ENCODE assay signal across 8 cellular contexts in genomic region chr12:57461904-57462306, GRCh38. TPM values are rescaled to one million over a fixed set of nuclear protein-coding genes. Genes with fewer than 3 reads are reported as not detected.
DNase-seq lines count a peak whose midpoint lies in the region; ATAC-seq, FAIRE-seq and TF ChIP-seq lines count a peak whose summit lies in the region.

No MANE protein-coding gene starts in this region.

- no peak for DNase-seq in activated T-cell treated with anti-CD3 and anti-CD28 coated beads, Interleukin-2, amount 50 U/mL, for 4 hours
- no peak for DNase-seq in activated T-cell treated with anti-CD3 and anti-CD28 coated beads, Interleukin-2, amount 50 U/mL, for 1 hour
- DNase-seq in activated naive CD4-positive, alpha-beta T cell treated with anti-CD3 and anti-CD28 coated beads, Interleukin-2, amount 50 U/mL, for 72 hours (ENCODE audit: low spot score in 2 of 2): peak in 1 of 2 donors; percentile 24
- peak; percentile 21 for DNase-seq in iris pigment epithelial cell (ENCODE audit: low read depth)
- DNase-seq in H54 (ENCODE audit: insufficient read length, low spot score): no peak
- no peak for DNase-seq in COLO829 (ENCODE audit: low spot score)

- peaks cover 10% of the 10 kb centered on the region for H3K27me3 Mint-ChIP-seq in activated T-cell treated with anti-CD3 and anti-CD28 coated beads, Interleukin-2, amount 50 U/mL, for 4 hours (ENCODE audit: low read depth)

- peak overlapping the region; percentile 84 for H3K4me3 Mint-ChIP-seq in activated T-cell treated with anti-CD3 and anti-CD28 coated beads, Interleukin-2, amount 50 U/mL, for 4 hours

- H3K9ac ChIP-seq in stomach smooth muscle (ENCODE audit: low read length in 2 of 2): peak overlapping the region; percentile 35 to 60

- no peak for FAIRE-seq in H54 (lab: Jason Lieb, UNC)

- no peaks in the 10 kb centered on the region for H3K36me3 Mint-ChIP-seq in activated T-cell treated with anti-CD3 and anti-CD28 coated beads, Interleukin-2, amount 50 U/mL, for 4 hours (ENCODE audit: insufficient read depth)
- H3K36me3 Mint-ChIP-seq in activated naive CD4-positive, alpha-beta T cell treated with anti-CD3 and anti-CD28 coated beads, Interleukin-2, amount 50 U/mL, for 72 hours: peaks cover 0 to 4% of the 10 kb centered on the region in 2 donors

- H3K4me1 ChIP-seq in stomach smooth muscle (ENCODE audit: control insufficient read depth, insufficient read depth, low read length): peaks cover 32% of the 10 kb centered on the region

- peak overlapping the region; percentile 72 to 80 for H3K4me3 ChIP-seq in stomach smooth muscle (ENCODE audit: low read length in 2 of 2)

- no peak for ATAC-seq in activated T-cell treated with anti-CD3 and anti-CD28 coated beads, Interleukin-2, amount 50 U/mL, for 4 hours
- ATAC-seq in activated naive CD4-positive, alpha-beta T cell treated with anti-CD3 and anti-CD28 coated beads, Interleukin-2, amount 50 U/mL, for 72 hours: no peak
- no peak for ATAC-seq in HG02571 (IDR thresholded peaks at IDR 0.05; ENCODE audit: unreplicated experiment)

- H3K4me1 Mint-ChIP-seq in activated T-cell treated with anti-CD3 and anti-CD28 coated beads, Interleukin-2, amount 50 U/mL, for 4 hours (ENCODE audit: low read depth): peaks cover 41% of the 10 kb centered on the region

- H3K36me3 ChIP-seq in stomach smooth muscle (ENCODE audit: control insufficient read depth in 2 of 2, insufficient read depth in 2 of 2, low read length in 2 of 2): no peaks in the 10 kb centered on the region

- no peaks in the 10 kb centered on the region for H3K9me3 Mint-ChIP-seq in activated T-cell treated with anti-CD3 and anti-CD28 coated beads, Interleukin-2, amount 50 U/mL, for 4 hours
- no peaks in the 10 kb centered on the region for H3K9me3 Mint-ChIP-seq in activated naive CD4-positive, alpha-beta T cell treated with anti-CD3 and anti-CD28 coated beads, Interleukin-2, amount 50 U/mL, for 72 hours

- H3K27me3 ChIP-seq in stomach smooth muscle (ENCODE audit: control insufficient read depth in 1 of 2, insufficient read depth in 2 of 2, low read length in 2 of 2): peaks cover 5 to 8% of the 10 kb centered on the region in 2 donors

- TF ChIP-seq POLR2A in H54 (IDR thresholded peaks at IDR 0.05; ENCODE audit: low read depth, low read length): no peak

- H3K9me3 ChIP-seq in stomach smooth muscle (ENCODE audit: control insufficient read depth in 2 of 2, low read length in 2 of 2): no peaks in the 10 kb centered on the region

- H3K27ac Mint-ChIP-seq in activated naive CD4-positive, alpha-beta T cell treated with anti-CD3 and anti-CD28 coated beads, Interleukin-2, amount 50 U/mL, for 72 hours: peak overlapping the region; percentile 55 to 72

- peak overlapping the region; percentile 49 for H3K27ac ChIP-seq in stomach smooth muscle (ENCODE audit: low read length)

RNA-seq across cellular contexts. Expression of gene GLI1, which starts 2.3 kb away (rescaled TPM):
- total RNA-seq in activated T-cell treated with anti-CD3 and anti-CD28 coated beads, Interleukin-2, amount 50 U/mL, for 4 hours: 1 to 10 TPM in 1 of 3 donors, under 1 TPM in 2; 0.46 to 1.7 (median 0.65) TPM
- total RNA-seq in activated naive CD4-positive, alpha-beta T cell treated with anti-CD3 and anti-CD28 coated beads, Interleukin-2, amount 50 U/mL, for 72 hours: under 1 TPM in 1 of 2 donors, not detected in 1; 0.49 TPM

RNA-seq across cellular contexts. Expression of gene INHBE, which starts 6.8 kb away (rescaled TPM):
- total RNA-seq in activated T-cell treated with anti-CD3 and anti-CD28 coated beads, Interleukin-2, amount 50 U/mL, for 4 hours: under 1 TPM in 2 of 3 donors, not detected in 1; 0.24 to 0.27 TPM
- under 1 TPM; 0.18 to 0.23 TPM for total RNA-seq in activated naive CD4-positive, alpha-beta T cell treated with anti-CD3 and anti-CD28 coated beads, Interleukin-2, amount 50 U/mL, for 72 hours

RNA-seq across cellular contexts. Expression of gene ARHGAP9, which starts 17.8 kb away (rescaled TPM):
- total RNA-seq in activated T-cell treated with anti-CD3 and anti-CD28 coated beads, Interleukin-2, amount 50 U/mL, for 4 hours: 10 to 100 TPM; 54.5 to 64.6 (median 57.7) TPM
- total RNA-seq in activated naive CD4-positive, alpha-beta T cell treated with anti-CD3 and anti-CD28 coated beads, Interleukin-2, amount 50 U/mL, for 72 hours: 100 to 1,000 TPM; 151 to 195 TPM

RNA-seq across cellular contexts. Expression of gene MARS1, which starts 26.0 kb away (rescaled TPM):
- 100 to 1,000 TPM; 505 to 565 (median 534) TPM for total RNA-seq in activated T-cell treated with anti-CD3 and anti-CD28 coated beads, Interleukin-2, amount 50 U/mL, for 4 hours
- 100 to 1,000 TPM; 267 to 292 TPM for total RNA-seq in activated naive CD4-positive, alpha-beta T cell treated with anti-CD3 and anti-CD28 coated beads, Interleukin-2, amount 50 U/mL, for 72 hours

RNA-seq across cellular contexts. Expression of gene INHBC, which starts 27.3 kb away (rescaled TPM):
- total RNA-seq in activated T-cell treated with anti-CD3 and anti-CD28 coated beads, Interleukin-2, amount 50 U/mL, for 4 hours: under 1 TPM in 2 of 3 donors, not detected in 1; 0.14 to 0.15 TPM
- not detected for total RNA-seq in activated naive CD4-positive, alpha-beta T cell treated with anti-CD3 and anti-CD28 coated beads, Interleukin-2, amount 50 U/mL, for 72 hours
